ENCODE assay signal across 36 cellular contexts in the genomic region with DNA sequence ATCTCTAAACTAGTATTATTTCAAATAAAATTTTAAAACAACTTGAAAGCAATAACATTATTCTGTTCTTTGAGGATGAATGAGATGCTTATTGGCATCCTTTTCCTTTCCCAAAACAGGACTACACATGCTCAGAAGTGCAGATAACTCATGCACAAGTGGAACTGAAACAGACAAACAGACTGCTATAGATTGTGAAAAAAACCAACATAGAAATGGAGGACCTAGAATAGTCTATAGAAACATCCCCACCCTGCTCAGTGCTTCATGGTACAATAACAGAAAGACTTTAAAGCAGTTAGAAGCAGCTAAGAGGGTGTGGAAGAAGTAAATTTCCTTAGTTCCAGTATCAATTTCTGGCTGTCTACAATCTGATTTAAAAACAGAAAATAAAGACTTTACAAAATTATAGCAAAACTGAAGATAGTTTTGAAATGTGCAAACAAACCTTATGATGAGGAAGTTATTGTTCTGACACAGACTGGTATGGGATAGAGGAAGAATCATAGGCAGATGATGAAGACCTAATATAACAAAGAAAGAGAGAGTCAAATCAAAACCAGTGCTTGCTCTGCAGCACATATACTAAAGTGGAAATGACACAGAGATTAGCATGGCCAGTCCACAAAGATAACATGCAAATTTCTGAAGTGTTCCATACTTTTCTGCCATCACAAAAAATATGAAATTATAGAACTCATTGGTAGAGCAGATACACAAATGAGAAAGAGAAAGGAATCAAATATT.
"Had no signal": no experiment of that assay in that cellular context is flagged by ENCODE, and none has a peak within 500 bp of the region (broad histone marks: within the 10 kb centered on the region; RNA-seq: fewer than 3 reads in every experiment).

No MANE protein-coding gene starts in this region.

- H3K4me1 Mint-ChIP-seq: activated naive CD8-positive, alpha-beta T cell treated with anti-CD3 and anti-CD28 coated beads for 36 hours; activated T-helper 17 cell treated with anti-CD3 and anti-CD28 coated beads, Interleukin-2, amount 50 U/mL, for 72 hours had no signal

- DNase-seq: activated CD4-positive, alpha-beta T cell treated with anti-CD3 and anti-CD28 coated beads for 1 hour; activated CD4-positive, alpha-beta T cell treated with anti-CD3 and anti-CD28 coated beads for 48 hours; activated CD4-positive, alpha-beta T cell treated with anti-CD3 and anti-CD28 coated beads, Interleukin-2, amount 50 U/mL, for 4 hours; activated CD4-positive, CD25-positive, alpha-beta regulatory T cell; activated CD8-positive, alpha-beta T cell treated with anti-CD3 and anti-CD28 coated beads for 36 hours; activated effector memory CD4-positive, alpha-beta T cell treated with anti-CD3 and anti-CD28 coated beads, Interleukin-2, amount 50 U/mL, for 16 hours; activated naive CD4-positive, alpha-beta T cell; activated naive CD4-positive, alpha-beta T cell treated with anti-CD3 and anti-CD28 coated beads, Interleukin-2, amount 50 U/mL, for 16 hours; activated naive CD8-positive, alpha-beta T cell treated with anti-CD3 and anti-CD28 coated beads for 36 hours; activated T-cell treated with anti-CD3 and anti-CD28 coated beads, Interleukin-2, amount 50 U/mL, for 1 hour; activated T-cell treated with anti-CD3 and anti-CD28 coated beads, Interleukin-2, amount 50 U/mL, for 72 hours; amniotic stem cell; aorta; brain microvascular endothelial cell; central memory CD4-positive, alpha-beta T cell; MG63; NCI-H1092 treated with DMSO at 0.1 percent for 48 hours; NCI-H1417; NCI-H146; NCI-H187; NCI-H2029 treated with DMSO at 0.1 percent for 48 hours; NCI-H2107; NCI-H2171 treated with DMSO at 0.1 percent for 48 hours; NCI-H226; NCI-H446 treated with DMSO at 0.1 percent for 48 hours; NCI-H524; NCI-H69; NCI-H82; SHP77; SJCRH30; T1000; WERI-Rb-1 had no signal

- H3K4me3 Mint-ChIP-seq: activated CD8-positive, alpha-beta T cell treated with anti-CD3 and anti-CD28 coated beads for 36 hours; activated naive CD8-positive, alpha-beta T cell treated with anti-CD3 and anti-CD28 coated beads for 36 hours; activated T-cell treated with anti-CD3 and anti-CD28 coated beads, Interleukin-2, amount 50 U/mL, for 72 hours; activated T-helper 17 cell treated with anti-CD3 and anti-CD28 coated beads, Interleukin-2, amount 50 U/mL, for 72 hours had no signal

- H3K9me3 ChIP-seq: MG63, SJCRH30 had no signal

- H3K4me1 ChIP-seq: SJCRH30 had no signal

- H3K27me3 Mint-ChIP-seq: activated CD8-positive, alpha-beta T cell treated with anti-CD3 and anti-CD28 coated beads for 36 hours; activated naive CD8-positive, alpha-beta T cell treated with anti-CD3 and anti-CD28 coated beads for 36 hours; activated T-helper 17 cell treated with anti-CD3 and anti-CD28 coated beads, Interleukin-2, amount 50 U/mL, for 72 hours had no signal

- ATAC-seq: activated CD8-positive, alpha-beta T cell treated with anti-CD3 and anti-CD28 coated beads for 36 hours; activated T-cell treated with anti-CD3 and anti-CD28 coated beads, Interleukin-2, amount 50 U/mL, for 72 hours; activated T-helper 17 cell treated with anti-CD3 and anti-CD28 coated beads, Interleukin-2, amount 50 U/mL, for 72 hours; Panc1 had no signal

- H3K36me3 ChIP-seq: brain microvascular endothelial cell, MG63, SJCRH30, WERI-Rb-1 had no signal

- H3K4me3 ChIP-seq: MG63, SJCRH30, SK-N-MC had no signal

- H3K27me3 ChIP-seq: brain microvascular endothelial cell, MG63, SJCRH30 had no signal

- H3K27ac Mint-ChIP-seq: activated CD8-positive, alpha-beta T cell treated with anti-CD3 and anti-CD28 coated beads for 36 hours; activated naive CD8-positive, alpha-beta T cell treated with anti-CD3 and anti-CD28 coated beads for 36 hours; activated T-helper 17 cell treated with anti-CD3 and anti-CD28 coated beads, Interleukin-2, amount 50 U/mL, for 72 hours had no signal

- H3K27ac ChIP-seq: brain microvascular endothelial cell, SJCRH30, SK-N-MC, WERI-Rb-1 had no signal

- H3K36me3 Mint-ChIP-seq: activated naive CD8-positive, alpha-beta T cell treated with anti-CD3 and anti-CD28 coated beads for 36 hours had no signal

- FAIRE-seq: colon had no signal
